Comparison of ENCODE assay signal across 26 cellular contexts in genomic region chr9:133762488-133763271, GRCh38. TPM values are rescaled to one million over a fixed set of nuclear protein-coding genes. Genes with fewer than 3 reads are reported as not detected.
DNase-seq lines count a peak whose midpoint lies in the region; ATAC-seq and TF ChIP-seq lines count a peak whose summit lies in the region.
"Had no signal": no experiment of that assay in that cellular context is flagged by ENCODE, and none has a peak within 500 bp of the region (broad histone marks: within the 10 kb centered on the region; RNA-seq: fewer than 3 reads in every experiment).

No MANE protein-coding gene starts in this region.

- H3K27ac Mint-ChIP-seq in activated T-cell treated with anti-CD3 and anti-CD28 coated beads, Interleukin-2, amount 50 U/mL, for 72 hours = no peak overlapping the region
- H3K27ac Mint-ChIP-seq: activated naive CD8-positive, alpha-beta T cell treated with anti-CD3 and anti-CD28 coated beads, Interleukin-2, amount 50 U/mL, for 24 hours; activated T-helper 17 cell treated with anti-CD3 and anti-CD28 coated beads, Interleukin-2, amount 50 U/mL, for 72 hours; nephron had no signal

- H3K4me3 ChIP-seq in body of pancreas = no peak overlapping the region
- H3K4me3 ChIP-seq: BLaER1, heart left ventricle, Peyer's patch, suprapubic skin, vagina had no signal

- peak; percentile 2 to 3 for DNase-seq in activated T-cell treated with anti-CD3 and anti-CD28 coated beads, Interleukin-2, amount 50 U/mL, for 48 hours
- DNase-seq in activated T-cell treated with anti-CD3 and anti-CD28 coated beads, Interleukin-2, amount 50 U/mL, for 72 hours = no peak
- peak in 3 of 4 donors; percentile 3 to 9 (median 7) for DNase-seq in body of pancreas
- peak; percentile 72 for DNase-seq in mesenteric fat pad (ENCODE audit: low spot score)
- DNase-seq in stimulated activated CD8-positive, alpha-beta memory T cell treated with anti-CD3 and anti-CD28 coated beads, Interleukin-4, amount 100 ng/mL, for 48 hours = peak; percentile 6
- DNase-seq in stimulated activated CD4-positive, alpha-beta T cell treated with anti-CD3 and anti-CD28 coated beads, Interleukin-12 subunit alpha, Interleukin-12 subunit beta, amount 100 ng/mL, for 4 hours = no peak
- DNase-seq in GM13977 (ENCODE audit: low spot score) = no peak
- DNase-seq: activated naive CD8-positive, alpha-beta T cell treated with anti-CD3 and anti-CD28 coated beads, Interleukin-2, amount 50 U/mL, for 24 hours; effector CD8-positive, alpha-beta T cell; foreskin fibroblast; GDM1; HCEC 1CT; midbrain; MV-4-11; NCI-H2171; NCI-H524 treated with DMSO at 0.1 percent for 48 hours; T-helper 1 cell had no signal

- no peak for ATAC-seq in activated T-cell treated with anti-CD3 and anti-CD28 coated beads, Interleukin-2, amount 50 U/mL, for 72 hours (replicated peaks in 1 of 2)
- ATAC-seq in body of pancreas (no peak), GM21737 (IDR thresholded peaks at IDR 0.05; ENCODE audit: unreplicated experiment) (no peak)
- ATAC-seq: activated naive CD8-positive, alpha-beta T cell treated with anti-CD3 and anti-CD28 coated beads, Interleukin-2, amount 50 U/mL, for 24 hours; activated T-helper 17 cell treated with anti-CD3 and anti-CD28 coated beads, Interleukin-2, amount 50 U/mL, for 72 hours; heart left ventricle; left colon had no signal

- peaks cover 6 to 11% of the 10 kb centered on the region in 2 donors for H3K36me3 Mint-ChIP-seq in activated T-cell treated with anti-CD3 and anti-CD28 coated beads, Interleukin-2, amount 50 U/mL, for 72 hours (ENCODE audit: insufficient read depth in 2 of 2)

- no peaks in the 10 kb centered on the region for H3K4me1 Mint-ChIP-seq in activated T-cell treated with anti-CD3 and anti-CD28 coated beads, Interleukin-2, amount 50 U/mL, for 72 hours (ENCODE audit: low read depth)
- H3K4me1 Mint-ChIP-seq: activated naive CD8-positive, alpha-beta T cell treated with anti-CD3 and anti-CD28 coated beads, Interleukin-2, amount 50 U/mL, for 24 hours; activated T-helper 17 cell treated with anti-CD3 and anti-CD28 coated beads, Interleukin-2, amount 50 U/mL, for 72 hours had no signal

- H3K4me1 ChIP-seq in body of pancreas = peaks cover 18% of the 10 kb centered on the region
- H3K4me1 ChIP-seq: heart left ventricle, Peyer's patch, suprapubic skin, vagina had no signal

- H3K27ac ChIP-seq in body of pancreas = no peak overlapping the region
- H3K27ac ChIP-seq: BLaER1, heart left ventricle, Peyer's patch, suprapubic skin, vagina had no signal

- H3K4me3 Mint-ChIP-seq in activated T-cell treated with anti-CD3 and anti-CD28 coated beads, Interleukin-2, amount 50 U/mL, for 72 hours = no peak overlapping the region
- H3K4me3 Mint-ChIP-seq: activated naive CD8-positive, alpha-beta T cell treated with anti-CD3 and anti-CD28 coated beads, Interleukin-2, amount 50 U/mL, for 24 hours; activated T-helper 17 cell treated with anti-CD3 and anti-CD28 coated beads, Interleukin-2, amount 50 U/mL, for 72 hours; nephron had no signal

- peaks cover 6 to 7% of the 10 kb centered on the region in 2 donors for H3K9me3 Mint-ChIP-seq in activated T-cell treated with anti-CD3 and anti-CD28 coated beads, Interleukin-2, amount 50 U/mL, for 72 hours

- TF ChIP-seq CTCF in body of pancreas (IDR thresholded peaks at IDR 0.05) (no peak), GM13977 (IDR thresholded peaks at IDR 0.05; ENCODE audit: extremely low read depth, insufficient read depth, missing control alignments) (no peak)

- H3K9me3 ChIP-seq in body of pancreas = no peaks in the 10 kb centered on the region

- in situ Hi-C loops in GM13977 (cut with MboI; ENCODE audit: low pct_unique_long_range_greater_than_20kb, low sequenced_read_pairs, unreplicated experiment) = no loop called here

- no peak for TF ChIP-seq POLR2A in body of pancreas (IDR thresholded peaks at IDR 0.05)

- no peaks in the 10 kb centered on the region for H3K27me3 ChIP-seq in body of pancreas
- H3K27me3 ChIP-seq: BLaER1, heart left ventricle, Peyer's patch, suprapubic skin, vagina had no signal

- WGBS in body of pancreas, 2 donors = 91 to 95% methylated on average over 15 to 19 of the region's 19 CpGs

- intact Hi-C loops in body of pancreas (cut with DNase I) = no loop called here

- peaks cover 0 to 11% of the 10 kb centered on the region in 2 donors for H3K36me3 ChIP-seq in body of pancreas (replicated peaks in 1 of 2; ENCODE audit: insufficient read depth in 1 of 2, low read depth in 2 of 2)

- H3K27me3 Mint-ChIP-seq in activated T-cell treated with anti-CD3 and anti-CD28 coated beads, Interleukin-2, amount 50 U/mL, for 72 hours (ENCODE audit: low read depth) = no peaks in the 10 kb centered on the region
- H3K27me3 Mint-ChIP-seq: activated naive CD8-positive, alpha-beta T cell treated with anti-CD3 and anti-CD28 coated beads, Interleukin-2, amount 50 U/mL, for 24 hours; activated T-helper 17 cell treated with anti-CD3 and anti-CD28 coated beads, Interleukin-2, amount 50 U/mL, for 72 hours had no signal

RNA-seq across cellular contexts. Expression of gene SARDH, which starts 24.5 kb away (rescaled TPM):
- total RNA-seq in activated T-cell treated with anti-CD3 and anti-CD28 coated beads, Interleukin-2, amount 50 U/mL, for 72 hours = 1 to 10 TPM; 1.6 to 4.7 TPM
- 10 to 100 TPM; 20.2 to 61.0 TPM for total RNA-seq in body of pancreas
- 0.87 TPM for total RNA-seq in mesenteric fat pad

Comparison
In these comparisons a context has a peak if more than half of its experiments do, and no peak if none do; other contexts are left out.
1. DNase-seq: peak in activated T-cell treated with anti-CD3 and anti-CD28 coated beads, Interleukin-2, amount 50 U/mL, for 48 hours (2 of 2), body of pancreas (3 of 4), mesenteric fat pad (single experiment) and stimulated activated CD8-positive, alpha-beta memory T cell treated with anti-CD3 and anti-CD28 coated beads, Interleukin-4, amount 100 ng/mL, for 48 hours (single experiment); none in activated T-cell treated with anti-CD3 and anti-CD28 coated beads, Interleukin-2, amount 50 U/mL, for 72 hours (0 of 2), stimulated activated CD4-positive, alpha-beta T cell treated with anti-CD3 and anti-CD28 coated beads, Interleukin-12 subunit alpha, Interleukin-12 subunit beta, amount 100 ng/mL, for 4 hours (single experiment) and GM13977 (single experiment).